Comparison of ENCODE assay signal across 20 cellular contexts in genomic region chr13:23146811-23147245, GRCh38. TPM values are rescaled to one million over a fixed set of nuclear protein-coding genes. Genes with fewer than 3 reads are reported as not detected.
DNase-seq lines count a peak whose midpoint lies in the region; FAIRE-seq and TF ChIP-seq lines count a peak whose summit lies in the region.
"Had no signal": no experiment of that assay in that cellular context is flagged by ENCODE, and none has a peak within 500 bp of the region (broad histone marks: within the 10 kb centered on the region; RNA-seq: fewer than 3 reads in every experiment).

No MANE protein-coding gene starts in this region.

- peak overlapping the region; percentile 54 for H3K4me3 Mint-ChIP-seq in dendritic cell treated with granulocyte-macrophage colony-stimulating factor and Interleukin-4, amounts not matched to agents 40 ng/mL and 50 ng/mL, for 4 days
- H3K4me3 Mint-ChIP-seq: endodermal cell had no signal

- peaks cover 5% of the 10 kb centered on the region for H3K9me3 Mint-ChIP-seq in dendritic cell treated with granulocyte-macrophage colony-stimulating factor and Interleukin-4, amounts not matched to agents 40 ng/mL and 50 ng/mL, for 4 days

- no peaks in the 10 kb centered on the region for H3K36me3 Mint-ChIP-seq in dendritic cell treated with granulocyte-macrophage colony-stimulating factor and Interleukin-4, amounts not matched to agents 40 ng/mL and 50 ng/mL, for 4 days (ENCODE audit: low read depth)

- no peaks in the 10 kb centered on the region for H3K36me3 ChIP-seq in adrenal gland (replicated peaks in 1 of 2)
- H3K36me3 ChIP-seq: right lobe of liver, SJSA1 had no signal

- no peak for FAIRE-seq in GM19239 (lab: Jason Lieb, UNC)

- H3K27ac ChIP-seq in adrenal gland: peak overlapping the region in 1 of 5 donors; percentile 79
- H3K27ac ChIP-seq: right lobe of liver, SJSA1 had no signal

- TF ChIP-seq CTCF in adrenal gland (IDR thresholded peaks at IDR 0.05) (no peak), GM10266 (IDR thresholded peaks at IDR 0.05; ENCODE audit: control insufficient read depth, insufficient read depth, low read depth, missing control alignments) (no peak)

- DNase-seq in GF-D8 (lab: John Stamatoyannopoulos, UW): peak; percentile 57
- DNase-seq in NOMO-1 treated with dmso at 0.1 percent for 144 hours (lab: John Stamatoyannopoulos, UW; ENCODE audit: unreplicated experiment): peak; percentile 72
- peak; percentile 20 for DNase-seq in pons (ENCODE audit: low spot score)
- no peak for DNase-seq in NCI-H2171 (lab: John Stamatoyannopoulos, UW)
- no peak for DNase-seq in adrenal gland
- DNase-seq in GM10266 (ENCODE audit: extremely low spot score): no peak
- DNase-seq in GM19239 (ENCODE audit: insufficient read length, low spot score): no peak
- DNase-seq: activated CD4-positive, alpha-beta T cell treated with anti-CD3 and anti-CD28 coated beads, Interleukin-2, amount 50 U/mL, for 1 hour; activated naive CD4-positive, alpha-beta T cell; activated T-cell treated with anti-CD3 and anti-CD28 coated beads for 4 hours; aorta; endodermal cell; mucosa of descending colon; NCI-H1436; NCI-H226; right lobe of liver; stimulated activated CD4-positive, alpha-beta T cell treated with anti-CD3 and anti-CD28 coated beads, Interleukin-2, amount 100 ng/mL, for 24 hours had no signal

- TF ChIP-seq POLR2A in adrenal gland (IDR thresholded peaks at IDR 0.05): no peak

- H3K4me1 Mint-ChIP-seq in dendritic cell treated with granulocyte-macrophage colony-stimulating factor and Interleukin-4, amounts not matched to agents 40 ng/mL and 50 ng/mL, for 4 days (ENCODE audit: low read depth): peaks cover 32% of the 10 kb centered on the region
- H3K4me1 Mint-ChIP-seq: endodermal cell had no signal

- no peak overlapping the region for H3K4me3 ChIP-seq in adrenal gland
- H3K4me3 ChIP-seq: mucosa of descending colon, right lobe of liver, SJSA1 had no signal

- no peaks in the 10 kb centered on the region for H3K27me3 Mint-ChIP-seq in dendritic cell treated with granulocyte-macrophage colony-stimulating factor and Interleukin-4, amounts not matched to agents 40 ng/mL and 50 ng/mL, for 4 days

- H3K27me3 ChIP-seq in adrenal gland: no peaks in the 10 kb centered on the region
- H3K27me3 ChIP-seq: right lobe of liver, SJSA1 had no signal

- H3K9me3 ChIP-seq in adrenal gland (replicated peaks in 1 of 3): no peaks in the 10 kb centered on the region
- H3K9me3 ChIP-seq: right lobe of liver, SJSA1 had no signal

- H3K27ac Mint-ChIP-seq in dendritic cell treated with granulocyte-macrophage colony-stimulating factor and Interleukin-4, amounts not matched to agents 40 ng/mL and 50 ng/mL, for 4 days: peak overlapping the region; percentile 82
- H3K27ac Mint-ChIP-seq: endodermal cell had no signal

- intact Hi-C loops in dendritic cell treated with granulocyte-macrophage colony-stimulating factor and Interleukin-4, amounts not matched to agents 40 ng/mL and 50 ng/mL, for 4 days (cut with micrococcal nuclease): loop anchor here (5.0 to 10.0 kb wide), 2 partner anchors 345 to 1032 kb away; no protein-coding TSS in a partner anchor
- intact Hi-C loops in adrenal gland (cut with DNase I): no loop called here

- H3K4me1 ChIP-seq in adrenal gland (replicated peaks in 1 of 2): no peaks in the 10 kb centered on the region
- H3K4me1 ChIP-seq: right lobe of liver, SJSA1 had no signal

- 25 to 57% (median 38%) methylated on average over 4 to 5 of the region's 5 CpGs for WGBS in adrenal gland, 4 donors

RNA-seq across cellular contexts. Expression of gene SGCG, which starts 34.0 kb away (rescaled TPM):
- total RNA-seq in adrenal gland: under 1 TPM in 2 of 8 donors, not detected in 6; 0.32 to 0.53 TPM
- polyA plus RNA-seq in adrenal gland: 1 to 10 TPM in 1 of 3 donors, under 1 TPM in 2; 0.33 to 1.3 (median 0.40) TPM
- total RNA-seq: cerebellum, right lobe of liver, SJSA1 had no signal

Comparison
In these comparisons a context has a peak if more than half of its experiments do, and no peak if none do; other contexts are left out.
1. DNase-seq: peak in GF-D8 (single experiment), NOMO-1 treated with dmso at 0.1 percent for 144 hours (single experiment) and pons (single experiment); none in NCI-H2171 (single experiment), adrenal gland (0 of 7), GM10266 (single experiment) and GM19239 (single experiment).